ENCODE assay signal across 8 cellular contexts in the genomic region with DNA sequence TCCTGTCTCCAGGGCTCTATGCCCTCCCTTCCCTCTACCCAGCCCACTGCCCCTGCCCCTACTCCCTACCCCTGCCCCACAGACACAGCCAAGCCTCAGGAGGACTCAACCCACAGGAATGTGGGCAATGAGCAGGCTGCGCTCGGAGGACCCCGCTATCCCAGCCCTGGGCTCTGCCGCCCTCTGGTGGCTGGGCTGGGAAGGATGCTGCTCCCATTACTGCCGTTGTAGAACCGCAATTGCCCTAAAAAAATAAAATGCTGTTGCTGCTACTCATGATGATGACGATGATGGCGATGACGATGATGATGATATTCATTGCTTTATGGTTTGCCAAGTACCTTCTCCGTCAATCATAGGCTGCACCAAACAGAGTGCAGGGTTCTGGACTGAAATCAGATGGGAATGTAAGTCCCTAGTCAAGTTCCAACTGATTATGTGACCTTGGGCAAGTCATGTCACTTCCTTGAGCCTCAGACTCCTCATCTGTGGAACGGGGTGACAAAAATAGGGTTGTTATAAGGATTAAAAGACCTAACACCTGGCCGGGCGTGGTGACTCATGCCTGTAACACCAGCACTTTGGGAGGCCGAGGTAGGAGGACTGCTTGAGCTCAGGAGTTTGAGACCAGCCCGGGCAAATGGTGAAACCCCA. TPM values are rescaled to one million over a fixed set of nuclear protein-coding genes. Genes with fewer than 3 reads are reported as not detected.
DNase-seq lines count a peak whose midpoint lies in the region; ATAC-seq and TF ChIP-seq lines count a peak whose summit lies in the region.

No MANE protein-coding gene starts in this region.

- BruUV-seq in PC-9 (replicated peaks; lab: Mats Ljungman, UMichigan), result no TSS peak

- H3K36me3 ChIP-seq in CD8-positive, alpha-beta memory T cell (ENCODE audit: insufficient read depth, low read length), result no peaks in the 10 kb centered on the region
- H3K36me3 ChIP-seq in PC-9 (ENCODE audit: low read depth), result no peaks in the 10 kb centered on the region
- no peaks in the 10 kb centered on the region for H3K36me3 ChIP-seq in esophagus squamous epithelium
- H3K36me3 ChIP-seq in stomach, result no peaks in the 10 kb centered on the region

- peak; percentile 68 to 79 (median 72) for DNase-seq in CD8-positive, alpha-beta memory T cell
- DNase-seq in PC-9, result peak; percentile 72 to 84
- peak; percentile 85 to 86 for DNase-seq in activated T-cell treated with anti-CD3 and anti-CD28 coated beads, Interleukin-2, amount 50 U/mL, for 48 hours
- DNase-seq in esophagus squamous epithelium (lab: John Stamatoyannopoulos, UW), result no peak
- peak; percentile 85 for DNase-seq in nephron progenitor cell
- peak; percentile 82 for DNase-seq in stomach

- peaks cover 0 to 5% (median 4%) of the 10 kb centered on the region in 3 donors for H3K4me1 Mint-ChIP-seq in CD8-positive, alpha-beta memory T cell
- peaks cover 23% of the 10 kb centered on the region for H3K4me1 Mint-ChIP-seq in nephron progenitor cell

- H3K4me3 Mint-ChIP-seq in CD8-positive, alpha-beta memory T cell, result no peak overlapping the region
- H3K4me3 Mint-ChIP-seq in nephron progenitor cell, result no peak overlapping the region

- TF ChIP-seq CTCF in PC-9 (conservative IDR thresholded peaks at IDR 0.05) (peak; percentile 93), esophagus squamous epithelium (IDR thresholded peaks at IDR 0.05) (peak; percentile 96 to 99 (median 98)), nephron progenitor cell (IDR thresholded peaks at IDR 0.05) (peak; percentile 94), stomach (IDR thresholded peaks at IDR 0.05) (peak in 5 of 7 experiments; percentile 89 to 99 (median 98))

- H3K4me2 ChIP-seq in PC-9, result peak overlapping the region; percentile 59

- TF ChIP-seq POLR2A in esophagus squamous epithelium (IDR thresholded peaks at IDR 0.05), result no peak
- no peak for TF ChIP-seq POLR2A in stomach (IDR thresholded peaks at IDR 0.05)

- CTCF ChIA-PET in CD8-positive, alpha-beta memory T cell (lab: Charles Lee), result interaction anchor here (0.6 to 8.7 kb wide), 10 partner anchors 12 to 118 kb away, joined by 3 to 196 read pairs (median 8); a partner anchor contains a TSS
- CTCF ChIA-PET in PC-9 (lab: Charles Lee), result interaction anchor here (0.5 to 1.6 kb wide), 4 partner anchors 31 to 163 kb away, joined by 3 to 7 read pairs (median 6); no protein-coding TSS in a partner anchor

- TF ChIP-seq EP300 in stomach (IDR thresholded peaks at IDR 0.05), result no peak

- H3K9me2 ChIP-seq in PC-9 (ENCODE audit: insufficient read depth), result no peaks in the 10 kb centered on the region

- H3K27me3 ChIP-seq in CD8-positive, alpha-beta memory T cell (ENCODE audit: insufficient read depth, low read length, poor library complexity, severe bottlenecking), result no peaks in the 10 kb centered on the region
- H3K27me3 ChIP-seq in PC-9 (ENCODE audit: insufficient read depth, low read depth) (no peaks in the 10 kb centered on the region), esophagus squamous epithelium (peaks cover 0 to 6% (median 0%) of the 10 kb centered on the region in 4 donors), stomach (peaks cover 0 to 15% (median 0%) of the 10 kb centered on the region in 3 donors)

- peak; percentile 44 for ATAC-seq in HG02885 (IDR thresholded peaks at IDR 0.05; ENCODE audit: poor library complexity, unreplicated experiment)
- ATAC-seq in GM19324 (IDR thresholded peaks at IDR 0.05; ENCODE audit: low FRiP score, unreplicated experiment), result no peak

- intact Hi-C loops in PC-9 (cut with micrococcal nuclease; ENCODE audit: unreplicated experiment), result loop anchor here (1.0 to 2.0 kb wide), 9 partner anchors 19 to 179 kb away; a partner anchor contains a TSS
- intact Hi-C loops in esophagus squamous epithelium (cut with DNase I), result loop anchor here (2.0 kb wide), 1 partner anchor 109 kb away; no protein-coding TSS in a partner anchor
- intact Hi-C loops in stomach (cut with DNase I; ENCODE audit: low total_unique reads), result loop anchor here (2.0 kb wide), 1 partner anchor 109 kb away; no protein-coding TSS in a partner anchor

- H3K27me3 Mint-ChIP-seq in CD8-positive, alpha-beta memory T cell, result peaks cover 3 to 13% of the 10 kb centered on the region in 2 donors
- H3K27me3 Mint-ChIP-seq in nephron progenitor cell (ENCODE audit: low read depth, poor library complexity), result peaks cover 5% of the 10 kb centered on the region

- H3K27ac ChIP-seq in CD8-positive, alpha-beta memory T cell (ENCODE audit: low read depth, low read length), result no peak overlapping the region
- H3K27ac ChIP-seq in PC-9, result peak overlapping the region; percentile 88
- peak overlapping the region; percentile 75 to 93 (median 86) for H3K27ac ChIP-seq in esophagus squamous epithelium
- peak overlapping the region in 1 of 5 donors; percentile 46 for H3K27ac ChIP-seq in stomach

- H3K79me2 ChIP-seq in PC-9 (ENCODE audit: low read depth), result 0 out of 2 replicates have a peak, but pooled peaks cover 17% of the 10 kb centered on the region

- H3K4me3 ChIP-seq in CD8-positive, alpha-beta memory T cell (ENCODE audit: low read length), result no peak overlapping the region
- H3K4me3 ChIP-seq in PC-9 (no peak overlapping the region), esophagus squamous epithelium (no peak overlapping the region), stomach (no peak overlapping the region)

- peak overlapping the region in 2 of 8 donors; percentile 36 to 51 for H3K27ac Mint-ChIP-seq in CD8-positive, alpha-beta memory T cell
- H3K27ac Mint-ChIP-seq in nephron progenitor cell, result no peak overlapping the region

- H3K9me3 ChIP-seq in CD8-positive, alpha-beta memory T cell (ENCODE audit: low read length), result no peaks in the 10 kb centered on the region
- H3K9me3 ChIP-seq in PC-9 (ENCODE audit: insufficient read depth, low read depth) (no peaks in the 10 kb centered on the region), esophagus squamous epithelium (no peaks in the 10 kb centered on the region), stomach (no peaks in the 10 kb centered on the region)

- H3K4me1 ChIP-seq in CD8-positive, alpha-beta memory T cell (ENCODE audit: insufficient read depth, low read length), result no peaks in the 10 kb centered on the region
- peaks cover 64% of the 10 kb centered on the region for H3K4me1 ChIP-seq in PC-9 (replicated peaks; ENCODE audit: insufficient read depth)
- H3K4me1 ChIP-seq in esophagus squamous epithelium, result peaks cover 51 to 95% (median 62%) of the 10 kb centered on the region in 3 donors
- peaks cover 0 to 41% (median 24%) of the 10 kb centered on the region in 4 donors for H3K4me1 ChIP-seq in stomach

- POLR2A ChIA-PET in CD8-positive, alpha-beta memory T cell (lab: Charles Lee), result interaction anchor here (1.0 to 1.4 kb wide), 2 partner anchors 109 kb away, joined by 4 read pairs; no protein-coding TSS in a partner anchor
- POLR2A ChIA-PET in PC-9 (lab: Charles Lee; ENCODE audit: unreplicated experiment), result no interaction called here

- WGBS in esophagus squamous epithelium, 2 donors, result 5 to 27% methylated on average over 10 to 14 of the region's 15 CpGs
- 17 to 23% (median 21%) methylated on average over 15 of the region's 15 CpGs for whole genome bisulfite sequencing in stomach, 5 donors

- no peaks in the 10 kb centered on the region for H4K20me1 ChIP-seq in PC-9 (ENCODE audit: insufficient read depth)

- peaks cover 50% of the 10 kb centered on the region for H3F3A ChIP-seq in PC-9 (ENCODE audit: insufficient read depth, low read depth)

- H2AFZ ChIP-seq in PC-9, result no peak overlapping the region

- H3K36me3 Mint-ChIP-seq in CD8-positive, alpha-beta memory T cell, result no peaks in the 10 kb centered on the region
- no peaks in the 10 kb centered on the region for H3K36me3 Mint-ChIP-seq in nephron progenitor cell (ENCODE audit: low read depth)

- H3K9me3 Mint-ChIP-seq in CD8-positive, alpha-beta memory T cell, result no peaks in the 10 kb centered on the region
- H3K9me3 Mint-ChIP-seq in nephron progenitor cell, result no peaks in the 10 kb centered on the region

RNA-seq across cellular contexts. Expression of a gene that starts 24.6 kb away (rescaled TPM):
- total RNA-seq in CD8-positive, alpha-beta memory T cell, result 1 to 10 TPM; 6.8 to 7.8 TPM
- 12.7 TPM for polyA plus RNA-seq in CD8-positive, alpha-beta memory T cell
- total RNA-seq in PC-9 (2021) (38.5 and 44.3 TPM in 2 replicates), esophagus squamous epithelium (10 to 100 TPM; 15.8 to 27.1 (median 20.6) TPM), stomach (10 to 100 TPM in 2 of 5 donors, 1 to 10 TPM in 3; 3.5 to 17.4 (median 8.1) TPM)
- polyA plus RNA-seq in stomach, result 10 to 100 TPM in 1 of 3 donors, 1 to 10 TPM in 2; 9.5 to 20.1 (median 9.5) TPM

RNA-seq across cellular contexts. Expression of a gene that starts 32.0 kb away (rescaled TPM):
- not detected for total RNA-seq in CD8-positive, alpha-beta memory T cell
- polyA plus RNA-seq in CD8-positive, alpha-beta memory T cell, result not detected
- 48.3 and 65.8 TPM in 2 replicates for total RNA-seq in PC-9 (2021)
- 100 to 1,000 TPM in 3 of 4 donors, 10 to 100 TPM in 1; 87.5 to 225 (median 137) TPM for total RNA-seq in esophagus squamous epithelium
- 100 to 1,000 TPM in 1 of 5 donors, 10 to 100 TPM in 3, 1 to 10 TPM in 1; 6.7 to 200 (median 42.7) TPM for total RNA-seq in stomach
- polyA plus RNA-seq in stomach, result 10 to 100 TPM in 2 of 3 donors, 1 to 10 TPM in 1; 4.6 to 30.4 (median 11.0) TPM

RNA-seq across cellular contexts. Expression of a gene that starts 49.1 kb away (rescaled TPM):
- total RNA-seq in CD8-positive, alpha-beta memory T cell, result 1 to 10 TPM; 5.2 to 5.6 TPM
- 2.6 TPM for polyA plus RNA-seq in CD8-positive, alpha-beta memory T cell
- 4.5 and 6.1 TPM in 2 replicates for total RNA-seq in PC-9 (2021)
- total RNA-seq in esophagus squamous epithelium, result 1 to 10 TPM; 3.6 to 5.6 (median 3.9) TPM
- 10 to 100 TPM in 1 of 5 donors, 1 to 10 TPM in 2, under 1 TPM in 1, not detected in 1; 0.45 to 18.8 (median 2.7) TPM for total RNA-seq in stomach
- polyA plus RNA-seq in stomach, result 1 to 10 TPM; 1.8 to 3.4 (median 2.3) TPM

Comparison
In these comparisons a context has a peak if more than half of its experiments do, and no peak if none do; other contexts are left out.
1. RNA of a gene that starts 32.0 kb away (total RNA-seq): 87.5 to 225 TPM in esophagus squamous epithelium, 48.3 to 65.8 TPM in PC-9 and 6.7 to 200 TPM in stomach; not detected in CD8-positive, alpha-beta memory T cell; every median in the first group is over 4 times any median in the second.
2. Peak in every context shown above with its lines, with median percentiles within 50 percentile points of each other: CTCF ChIP-seq.